Comparison of ENCODE assay signal across 34 cellular contexts in genomic region chr14:54480830-54481562, GRCh38. TPM values are rescaled to one million over a fixed set of nuclear protein-coding genes. Genes with fewer than 3 reads are reported as not detected.
A peak's percentile ranks its signal among the peaks of the same experiment; 100 is the strongest.
DNase-seq lines count a peak whose midpoint lies in the region; ATAC-seq, FAIRE-seq and TF ChIP-seq lines count a peak whose summit lies in the region.
"Had no signal": no experiment of that assay in that cellular context is flagged by ENCODE, and none has a peak within 500 bp of the region (broad histone marks: within the 10 kb centered on the region; RNA-seq: fewer than 3 reads in every experiment).

No MANE protein-coding gene starts in this region.

- H3K36me3 ChIP-seq in bronchial epithelial cell (ENCODE audit: control insufficient read depth, insufficient read depth, low read length), result peaks cover 4% of the 10 kb centered on the region
- peaks cover 8 to 29% of the 10 kb centered on the region in 2 experiments for H3K36me3 ChIP-seq in keratinocyte (ENCODE audit: control insufficient read depth in 2 of 2, extremely low read depth in 1 of 2, insufficient read depth in 2 of 2, low read length in 2 of 2)
- H3K36me3 ChIP-seq: ovary had no signal

- H3K27me3 Mint-ChIP-seq in HFFc6 (ENCODE audit: insufficient read depth), result no peaks in the 10 kb centered on the region; the same call in 1 of the 2 replicates
- H3K27me3 Mint-ChIP-seq: activated CD4-positive, alpha-beta T cell treated with anti-CD3 and anti-CD28 coated beads, Interleukin-2, amount 10 ng/mL, durations not matched to agents 7 days and 5 days; activated CD8-positive, alpha-beta memory T cell treated with anti-CD3 and anti-CD28 coated beads, Interleukin-2, amount 10 ng/mL, durations not matched to agents 7 days and 5 days had no signal

- no peaks in the 10 kb centered on the region for H3K9me1 ChIP-seq in keratinocyte (ENCODE audit: control insufficient read depth, extremely low read depth, insufficient read depth, low read length)

- POLR2A ChIA-PET in A549 (lab: Yijun Ruan, JAX), result no interaction called here

- no peaks in the 10 kb centered on the region for H4K20me1 ChIP-seq in keratinocyte (ENCODE audit: control insufficient read depth, extremely low read depth, insufficient read depth, low read length)

- TF ChIP-seq RAD21 in A549 (conservative IDR thresholded peaks at IDR 0.05 in 1 of 2, IDR thresholded peaks at IDR 0.05 in 1 of 2), result no peak

- TF ChIP-seq CTCF in A549 (IDR thresholded peaks at IDR 0.05), result no peak
- TF ChIP-seq CTCF in HFFc6 (IDR thresholded peaks at IDR 0.05), result no peak
- no peak for TF ChIP-seq CTCF in bronchial epithelial cell (IDR thresholded peaks at IDR 0.05; ENCODE audit: insufficient read depth, low read length, severe bottlenecking)
- TF ChIP-seq CTCF in keratinocyte (optimal IDR thresholded peaks at IDR 0.05 in 1 of 3, IDR thresholded peaks at IDR 0.05 in 1 of 3, conservative IDR thresholded peaks at IDR 0.05 in 1 of 3; ENCODE audit: extremely low read depth in 1 of 3, insufficient read depth in 2 of 3, low read length in 3 of 3), result no peak

- ATAC-seq in A549, result no peak
- ATAC-seq: activated CD8-positive, alpha-beta memory T cell treated with anti-CD3 and anti-CD28 coated beads, Interleukin-2, amount 10 ng/mL, durations not matched to agents 7 days and 5 days; activated T-cell treated with anti-CD3 and anti-CD28 coated beads, Interleukin-2, amount 50 U/mL, for 4 hours; CD8-positive, alpha-beta T cell; gastrocnemius medialis; lower lobe of right lung; mucosa of descending colon; stimulated activated effector memory CD8-positive, alpha-beta T cell treated with anti-CD3 and anti-CD28 coated beads, Interleukin-12 subunit alpha, Interleukin-12 subunit beta, amount 100 ng/mL, for 72 hours; upper lobe of right lung; WTC11 had no signal

- FAIRE-seq in A549 (lab: Jason Lieb, UNC), result peak; percentile 36
- no peak for FAIRE-seq in bronchial epithelial cell (lab: Jason Lieb, UNC)
- peak; percentile 58 for FAIRE-seq in keratinocyte (lab: Jason Lieb, UNC)

- no peaks in the 10 kb centered on the region for H3K9me3 ChIP-seq in A549
- H3K9me3 ChIP-seq in keratinocyte (ENCODE audit: control insufficient read depth, low read depth, low read length), result no peaks in the 10 kb centered on the region
- H3K9me3 ChIP-seq: ascending aorta, gastrocnemius medialis, lower lobe of right lung, mucosa of descending colon, ovary, upper lobe of right lung had no signal

- peaks cover 52% of the 10 kb centered on the region for H3K36me3 Mint-ChIP-seq in HFFc6 (ENCODE audit: low read depth)

- no peak for TF ChIP-seq EP300 in A549 (IDR thresholded peaks at IDR 0.05)

- H3K4me2 ChIP-seq in A549, result no peak overlapping the region
- H3K4me2 ChIP-seq in keratinocyte (ENCODE audit: control insufficient read depth, extremely low read depth, insufficient read depth, low read depth, low read length), result peak overlapping the region; percentile 73

- CTCF ChIA-PET in A549 (lab: Yijun Ruan, JAX), result no interaction called here

- H2AFZ ChIP-seq in keratinocyte (ENCODE audit: control insufficient read depth, low read length), result no peak overlapping the region

- no peak overlapping the region for H3K27ac ChIP-seq in A549
- H3K27ac ChIP-seq in keratinocyte (ENCODE audit: control insufficient read depth, insufficient read depth, low read length), result peak overlapping the region; percentile 67
- H3K27ac ChIP-seq: ascending aorta, gastrocnemius medialis, lower lobe of right lung, ovary, upper lobe of right lung had no signal

- no peak for DNase-seq in A549 (ENCODE audit: low read depth in 1 of 2, low spot score in 1 of 2)
- DNase-seq in HFFc6, result no peak
- DNase-seq in bronchial epithelial cell (ENCODE audit: low read depth), result peak; percentile 82
- DNase-seq in keratinocyte (ENCODE audit: low read depth, low spot score), result no peak
- DNase-seq in activated CD4-positive, alpha-beta T cell treated with anti-CD3 and anti-CD28 coated beads, Interleukin-2, amount 50 U/mL, for 4 hours, result no peak
- DNase-seq in NCI-H1092 treated with DMSO at 0.1 percent for 48 hours (lab: John Stamatoyannopoulos, UW), result no peak
- DNase-seq in HuH-7 (ENCODE audit: low spot score), result no peak
- no peak for DNase-seq in stimulated activated naive CD4-positive, alpha-beta T cell (lab: John Stamatoyannopoulos, UW)
- DNase-seq: activated CD4-positive, alpha-beta T cell treated with anti-CD3 and anti-CD28 coated beads, Interleukin-2, amount 10 ng/mL, durations not matched to agents 7 days and 5 days; activated CD8-positive, alpha-beta memory T cell treated with anti-CD3 and anti-CD28 coated beads, Interleukin-2, amount 10 ng/mL, durations not matched to agents 7 days and 5 days; activated gamma-delta T cell treated with Interleukin-2 at 50 U/mL for 16 hours; activated T-cell treated with anti-CD3 and anti-CD28 coated beads, Interleukin-2, amount 50 U/mL, for 4 hours; AML-193; CD8-positive, alpha-beta T cell; cortex of kidney; effector memory CD4-positive, alpha-beta T cell; gastrocnemius medialis; H9; Kasumi-1; lower lobe of right lung; mucosa of descending colon; NCI-H146; NCI-H2107; NCI-H446; NCI-H748 treated with DMSO at 0.1 percent for 48 hours; ovary; stimulated activated CD4-positive, alpha-beta T cell treated with anti-CD3 and anti-CD28 coated beads, Interleukin-15, amount 100 ng/mL, for 24 hours; substantia nigra; T-helper 1 cell; upper lobe of right lung had no signal

- TF ChIP-seq POLR2A in A549 (IDR thresholded peaks at IDR 0.05; ENCODE audit: low read length), result no peak

- no peak overlapping the region for H3K9ac ChIP-seq in keratinocyte (ENCODE audit: control insufficient read depth, extremely low read depth, insufficient read depth, low read length)

- H3K4me3 ChIP-seq in A549, result no peak overlapping the region
- H3K4me3 ChIP-seq in bronchial epithelial cell (ENCODE audit: low read depth, low read length), result no peak overlapping the region
- H3K4me3 ChIP-seq in keratinocyte (ENCODE audit: control insufficient read depth in 2 of 3, extremely low read depth in 1 of 3, insufficient read depth in 2 of 3, low read depth in 1 of 3, low read length in 3 of 3), result peak overlapping the region in 2 of 3 experiments; percentile 36 to 40
- H3K4me3 ChIP-seq: ascending aorta, gastrocnemius medialis, lower lobe of right lung, mucosa of descending colon, ovary, upper lobe of right lung had no signal

- H3K27me3 ChIP-seq in bronchial epithelial cell (ENCODE audit: control insufficient read depth, insufficient read depth, low read length), result no peaks in the 10 kb centered on the region
- no peaks in the 10 kb centered on the region for H3K27me3 ChIP-seq in keratinocyte (ENCODE audit: control insufficient read depth, extremely low read depth, insufficient read depth, low read length)
- H3K27me3 ChIP-seq: ascending aorta, gastrocnemius medialis, ovary, upper lobe of right lung had no signal

- peaks cover 34% of the 10 kb centered on the region for H3K79me2 ChIP-seq in keratinocyte (ENCODE audit: control insufficient read depth, insufficient read depth, low read length)

- peaks cover 50% of the 10 kb centered on the region for H3K4me1 Mint-ChIP-seq in HFFc6 (ENCODE audit: low read depth)

- H3K27ac Mint-ChIP-seq in HFFc6, result peak overlapping the region; percentile 33; the same call in 1 of the 2 replicates
- H3K27ac Mint-ChIP-seq: activated CD4-positive, alpha-beta T cell treated with anti-CD3 and anti-CD28 coated beads, Interleukin-2, amount 10 ng/mL, durations not matched to agents 7 days and 5 days; activated CD8-positive, alpha-beta memory T cell treated with anti-CD3 and anti-CD28 coated beads, Interleukin-2, amount 10 ng/mL, durations not matched to agents 7 days and 5 days; CD8-positive, alpha-beta T cell; H9; nephron; stimulated activated effector memory CD8-positive, alpha-beta T cell treated with anti-CD3 and anti-CD28 coated beads, Interleukin-12 subunit alpha, Interleukin-12 subunit beta, amount 100 ng/mL, for 72 hours; WTC11 had no signal

- H3K9me3 Mint-ChIP-seq in HFFc6, result no peaks in the 10 kb centered on the region
- H3K9me3 Mint-ChIP-seq: activated CD4-positive, alpha-beta T cell treated with anti-CD3 and anti-CD28 coated beads, Interleukin-2, amount 10 ng/mL, durations not matched to agents 7 days and 5 days; activated T-cell treated with anti-CD3 and anti-CD28 coated beads, Interleukin-2, amount 50 U/mL, for 4 hours; CD8-positive, alpha-beta T cell; H9; nephron; stimulated activated effector memory CD8-positive, alpha-beta T cell treated with anti-CD3 and anti-CD28 coated beads, Interleukin-12 subunit alpha, Interleukin-12 subunit beta, amount 100 ng/mL, for 72 hours; WTC11 had no signal

- dilution Hi-C loops in keratinocyte (cut with MboI; ENCODE audit: extremely low pct_ligation_motif_present, low sequenced_read_pairs), result no loop called here

- no peak overlapping the region; the same call in 1 of the 2 replicates for H3K4me3 Mint-ChIP-seq in HFFc6
- H3K4me3 Mint-ChIP-seq: activated CD4-positive, alpha-beta T cell treated with anti-CD3 and anti-CD28 coated beads, Interleukin-2, amount 10 ng/mL, durations not matched to agents 7 days and 5 days; activated CD8-positive, alpha-beta memory T cell treated with anti-CD3 and anti-CD28 coated beads, Interleukin-2, amount 10 ng/mL, durations not matched to agents 7 days and 5 days; activated T-cell treated with anti-CD3 and anti-CD28 coated beads, Interleukin-2, amount 50 U/mL, for 4 hours; CD8-positive, alpha-beta T cell; H9; nephron; stimulated activated effector memory CD8-positive, alpha-beta T cell treated with anti-CD3 and anti-CD28 coated beads, Interleukin-12 subunit alpha, Interleukin-12 subunit beta, amount 100 ng/mL, for 72 hours; WTC11 had no signal

- H3K4me1 ChIP-seq in A549 (peaks cover 17% of the 10 kb centered on the region), keratinocyte (ENCODE audit: control insufficient read depth, extremely low read depth, insufficient read depth, low read length) (peaks cover 20% of the 10 kb centered on the region)
- H3K4me1 ChIP-seq: upper lobe of right lung had no signal

- WGBS in A549 (ENCODE audit: missing lambda C conversion rate), result 90% methylated on average over 4 of the region's 4 CpGs

RNA-seq across cellular contexts. Expression of gene GMFB, which starts 7.8 kb away (rescaled TPM):
- polyA plus RNA-seq in A549 (2011; rRNA removed), result 35.3 and 45.5 TPM in 2 replicates
- 7.0 TPM in 2 replicates for polyA plus RNA-seq in A549 (2012; cell fraction: cytosol; rRNA removed)
- polyA plus RNA-seq in A549 (2012; cell fraction: nucleus; rRNA removed), result 3.9 and 6.6 TPM in 2 replicates
- polyA plus RNA-seq in A549 (2017; fragmentation: RNase III; extraction: RNeasy Plus Mini Kit Qiagen cat#74134 plus additional on column Dnase treatment), result 56.8 to 66.7 TPM (median 62.3 TPM) in 3 replicates
- 10.9 and 11.4 TPM in 2 replicates for polyA minus RNA-seq in A549 (2011; rRNA and poly(A)+ RNA removed)
- 10 to 100 TPM; 70.9 to 98.7 (median 77.1) TPM for total RNA-seq in HFFc6 (2021; fragmentation: NEBNext Ultra II Directional; extraction: Animal tissue kit (Norgen Biotek cat#: 25700))
- total RNA-seq in bronchial epithelial cell, result 55.0 and 74.5 TPM in 2 replicates
- polyA plus RNA-seq in keratinocyte, result 21.6 to 50.5 TPM (median 27.3 TPM) in 3 replicates
- 46.4 TPM for polyA plus RNA-seq in keratinocyte (2011; ENCODE audit: low read depth)
- 21.0 and 39.3 TPM in 2 replicates for polyA plus RNA-seq in keratinocyte (2011; cell fraction: cytosol; rRNA removed)
- polyA plus RNA-seq in keratinocyte (2011; cell fraction: nucleus; rRNA removed), result 15.4 and 23.2 TPM in 2 replicates
- 20.8 and 39.9 TPM in 2 replicates for polyA plus RNA-seq in keratinocyte (2012; ENCODE audit: low replicate concordance)
- 4.4 to 33.0 TPM (median 15.3 TPM) in 3 replicates for polyA minus RNA-seq in keratinocyte
- polyA minus RNA-seq in keratinocyte (2011; cell fraction: cytosol; rRNA and poly(A)+ RNA removed), result 12.1 TPM
- polyA minus RNA-seq in keratinocyte (2011; cell fraction: nucleus; rRNA and poly(A)+ RNA removed), result 9.2 and 18.3 TPM in 2 replicates

RNA-seq across cellular contexts. Expression of gene CGRRF1, which starts 28.7 kb away (rescaled TPM):
- 35.4 and 35.9 TPM in 2 replicates for polyA plus RNA-seq in A549 (2011; rRNA removed)
- polyA plus RNA-seq in A549 (2012; cell fraction: cytosol; rRNA removed), result 4.7 and 5.9 TPM in 2 replicates
- 2.6 and 4.0 TPM in 2 replicates for polyA plus RNA-seq in A549 (2012; cell fraction: nucleus; rRNA removed)
- polyA plus RNA-seq in A549 (2017; fragmentation: RNase III; extraction: RNeasy Plus Mini Kit Qiagen cat#74134 plus additional on column Dnase treatment), result 15.4 to 18.2 TPM (median 15.8 TPM) in 3 replicates
- 9.6 and 10.1 TPM in 2 replicates for polyA minus RNA-seq in A549 (2011; rRNA and poly(A)+ RNA removed)
- 10 to 100 TPM; 11.3 to 13.1 (median 12.1) TPM for total RNA-seq in HFFc6 (2021; fragmentation: NEBNext Ultra II Directional; extraction: Animal tissue kit (Norgen Biotek cat#: 25700))
- total RNA-seq in bronchial epithelial cell, result 19.7 and 20.6 TPM in 2 replicates
- polyA plus RNA-seq in keratinocyte, result 10.9 to 19.5 TPM (median 17.0 TPM) in 3 replicates
- polyA plus RNA-seq in keratinocyte (2011; ENCODE audit: low read depth), result 9.3 TPM
- polyA plus RNA-seq in keratinocyte (2011; cell fraction: cytosol; rRNA removed), result 9.6 and 22.3 TPM in 2 replicates
- 11.9 and 13.3 TPM in 2 replicates for polyA plus RNA-seq in keratinocyte (2011; cell fraction: nucleus; rRNA removed)
- 14.1 and 14.7 TPM in 2 replicates for polyA plus RNA-seq in keratinocyte (2012; ENCODE audit: low replicate concordance)
- 0.82 to 6.6 TPM (median 5.8 TPM) in 3 replicates for polyA minus RNA-seq in keratinocyte
- 5.9 TPM for polyA minus RNA-seq in keratinocyte (2011; cell fraction: cytosol; rRNA and poly(A)+ RNA removed)
- polyA minus RNA-seq in keratinocyte (2011; cell fraction: nucleus; rRNA and poly(A)+ RNA removed), result 3.8 and 4.1 TPM in 2 replicates

RNA-seq across cellular contexts. Expression of gene CNIH1, which starts 39.8 kb away (rescaled TPM):
- 411 and 487 TPM in 2 replicates for polyA plus RNA-seq in A549 (2011; rRNA removed)
- 172 and 215 TPM in 2 replicates for polyA plus RNA-seq in A549 (2012; cell fraction: cytosol; rRNA removed)
- 144 and 174 TPM in 2 replicates for polyA plus RNA-seq in A549 (2012; cell fraction: nucleus; rRNA removed)
- 337 to 361 TPM (median 347 TPM) in 3 replicates for polyA plus RNA-seq in A549 (2017; fragmentation: RNase III; extraction: RNeasy Plus Mini Kit Qiagen cat#74134 plus additional on column Dnase treatment)
- 453 and 486 TPM in 2 replicates for polyA minus RNA-seq in A549 (2011; rRNA and poly(A)+ RNA removed)
- 100 to 1,000 TPM; 158 to 212 (median 194) TPM for total RNA-seq in HFFc6 (2021; fragmentation: NEBNext Ultra II Directional; extraction: Animal tissue kit (Norgen Biotek cat#: 25700))
- 54.5 and 125 TPM in 2 replicates for total RNA-seq in bronchial epithelial cell
- polyA plus RNA-seq in keratinocyte, result 220 to 322 TPM (median 314 TPM) in 3 replicates
- 232 TPM for polyA plus RNA-seq in keratinocyte (2011; ENCODE audit: low read depth)
- polyA plus RNA-seq in keratinocyte (2011; cell fraction: cytosol; rRNA removed), result 185 and 284 TPM in 2 replicates
- polyA plus RNA-seq in keratinocyte (2011; cell fraction: nucleus; rRNA removed), result 124 and 150 TPM in 2 replicates
- polyA plus RNA-seq in keratinocyte (2012; ENCODE audit: low replicate concordance), result 135 and 160 TPM in 2 replicates
- polyA minus RNA-seq in keratinocyte, result 161 to 241 TPM (median 212 TPM) in 3 replicates
- polyA minus RNA-seq in keratinocyte (2011; cell fraction: cytosol; rRNA and poly(A)+ RNA removed), result 129 TPM
- 51.6 and 76.4 TPM in 2 replicates for polyA minus RNA-seq in keratinocyte (2011; cell fraction: nucleus; rRNA and poly(A)+ RNA removed)

Comparison
In these comparisons a context has a peak if more than half of its experiments do, and no peak if none do; other contexts are left out.
1. H3K4me3 ChIP-seq: peak in keratinocyte (2 of 3); none in A549 (single experiment) and bronchial epithelial cell (single experiment).